20 cellular contexts compared by ENCODE assay signal in the genomic region with DNA sequence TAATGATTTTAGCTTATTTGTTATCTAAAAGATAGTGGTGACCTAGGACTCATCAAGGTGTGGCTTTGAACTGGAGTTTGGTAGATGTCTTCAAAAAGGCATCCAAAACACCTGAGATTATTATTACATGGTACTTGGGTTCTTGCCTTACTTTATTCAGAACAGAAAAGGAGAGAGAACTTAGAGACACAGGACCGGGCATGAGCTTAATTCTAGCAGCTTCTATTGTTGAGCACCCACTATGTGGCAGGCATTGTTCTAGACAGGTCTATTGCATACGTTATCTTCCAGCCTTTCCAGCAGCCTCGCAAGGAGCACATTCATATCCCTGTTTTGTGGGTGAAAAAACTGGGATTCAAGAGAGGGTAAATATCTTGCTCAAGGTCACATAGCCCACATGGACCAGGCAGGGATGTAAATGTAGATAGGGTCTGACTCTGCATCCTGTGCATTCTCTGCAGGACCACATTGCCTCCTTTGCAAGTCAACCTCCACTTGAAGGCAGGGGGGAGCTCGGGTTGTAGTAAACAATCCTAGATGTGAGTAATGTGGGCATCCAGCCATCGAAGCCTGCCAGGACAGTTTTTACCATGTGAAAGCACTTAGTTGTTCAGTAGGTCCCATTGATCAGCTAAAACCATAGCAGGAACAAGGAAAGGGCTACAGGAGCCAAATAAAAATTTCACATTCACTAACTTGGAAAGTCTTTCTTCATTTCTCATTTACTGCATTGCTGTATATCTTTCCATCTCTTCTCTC.
DNase-seq lines count a peak whose midpoint lies in the region; ATAC-seq and TF ChIP-seq lines count a peak whose summit lies in the region.
"Had no signal": no experiment of that assay in that cellular context is flagged by ENCODE, and none has a peak within 500 bp of the region (broad histone marks: within the 10 kb centered on the region; RNA-seq: fewer than 3 reads in every experiment).

No MANE protein-coding gene starts in this region.

- H3K79me1 ChIP-seq in mesenchymal stem cell (replicated peaks; ENCODE audit: low read length, poor library complexity, severe bottlenecking): no peaks in the 10 kb centered on the region

- DNase-seq in right cardiac atrium (peak in 2 of 3 donors; percentile 19 to 62), right atrium auricular region (ENCODE audit: low spot score) (no peak), epidermal melanocyte (ENCODE audit: insufficient read length, low spot score) (peak; percentile 31), mesenchymal stem cell (peak; percentile 9), thyroid gland (peak; percentile 39 to 60), amniotic stem cell (lab: John Stamatoyannopoulos, UW) (no peak), SW480 (ENCODE audit: low spot score) (no peak)
- DNase-seq: activated naive CD8-positive, alpha-beta T cell treated with anti-CD3 and anti-CD28 coated beads, Interleukin-2, amount 10 ng/mL, durations not matched to agents 7 days and 5 days; CD4-positive, CD25-positive, alpha-beta regulatory T cell; DND-41; HCEC 1CT; naive B cell; NCI-H1105; stimulated activated naive CD4-positive, alpha-beta T cell; upper lobe of left lung had no signal

- H2BK5ac ChIP-seq in mesenchymal stem cell (ENCODE audit: low read depth, low read length, poor library complexity, severe bottlenecking): no peak overlapping the region

- no peak overlapping the region for H2AK5ac ChIP-seq in mesenchymal stem cell (ENCODE audit: low read length, severe bottlenecking)

- WGBS in right cardiac atrium: 79% methylated on average over 5 of the region's 5 CpGs
- 91% methylated on average over 5 of the region's 5 CpGs for WGBS in mesenchymal stem cell
- WGBS in thyroid gland, 2 donors: 88 to 94% methylated on average over 4 to 5 of the region's 5 CpGs

- H3K27ac ChIP-seq in right cardiac atrium (ENCODE audit: low read length): no peak overlapping the region
- H3K27ac ChIP-seq in right atrium auricular region: no peak overlapping the region
- no peak overlapping the region for H3K27ac ChIP-seq in mesenchymal stem cell (ENCODE audit: low read length, poor library complexity, severe bottlenecking)
- no peak overlapping the region for H3K27ac ChIP-seq in thyroid gland
- H3K27ac ChIP-seq: A549, KMS-11, upper lobe of left lung had no signal

- H2BK12ac ChIP-seq in mesenchymal stem cell (ENCODE audit: low read length in 2 of 2): no peak overlapping the region

- H3K4ac ChIP-seq in mesenchymal stem cell (ENCODE audit: low read depth in 1 of 2, low read length in 2 of 2): no peak overlapping the region

- H2BK120ac ChIP-seq in mesenchymal stem cell (ENCODE audit: low read depth, low read length): no peak overlapping the region

- no peak overlapping the region for H3K4me2 ChIP-seq in mesenchymal stem cell (ENCODE audit: low read length, poor library complexity, severe bottlenecking)
- H3K4me2 ChIP-seq: A549, KMS-11 had no signal

- H3K18ac ChIP-seq in mesenchymal stem cell (ENCODE audit: low read depth in 1 of 2, low read length in 2 of 2): peak overlapping the region in 1 of 2 experiments; percentile 21

- H3K36me3 ChIP-seq in right atrium auricular region (no peaks in the 10 kb centered on the region), mesenchymal stem cell (ENCODE audit: control insufficient read depth in 1 of 2, insufficient read depth in 2 of 2, low read depth in 1 of 2, low read length in 2 of 2) (no peaks in the 10 kb centered on the region), thyroid gland (no peaks in the 10 kb centered on the region)
- H3K36me3 ChIP-seq: upper lobe of left lung had no signal

- H4K91ac ChIP-seq in mesenchymal stem cell (ENCODE audit: low read length): no peak overlapping the region

- H3K14ac ChIP-seq in mesenchymal stem cell (ENCODE audit: low read length in 2 of 2): no peak overlapping the region

- H3K27me3 ChIP-seq in right cardiac atrium (ENCODE audit: control insufficient read depth, insufficient read depth) (no peaks in the 10 kb centered on the region), right atrium auricular region (no peaks in the 10 kb centered on the region), mesenchymal stem cell (ENCODE audit: control insufficient read depth in 1 of 2, insufficient read depth in 1 of 2, low read length in 2 of 2) (peaks cover 0 to 19% of the 10 kb centered on the region in 2 experiments), thyroid gland (no peaks in the 10 kb centered on the region)
- H3K27me3 ChIP-seq: upper lobe of left lung had no signal

- intact Hi-C loops in right cardiac atrium (cut with DNase I) (no loop called here), thyroid gland (cut with DNase I) (no loop called here)

- no peaks in the 10 kb centered on the region for H3K4me1 ChIP-seq in right cardiac atrium (ENCODE audit: control insufficient read depth, insufficient read depth, low read length)
- H3K4me1 ChIP-seq in right atrium auricular region: no peaks in the 10 kb centered on the region
- H3K4me1 ChIP-seq in mesenchymal stem cell (ENCODE audit: control insufficient read depth, insufficient read depth, low read depth, low read length): no peaks in the 10 kb centered on the region
- H3K4me1 ChIP-seq in thyroid gland: no peaks in the 10 kb centered on the region
- H3K4me1 ChIP-seq: upper lobe of left lung had no signal

- no peak for ATAC-seq in right cardiac atrium
- ATAC-seq in HG03108 (IDR thresholded peaks at IDR 0.05; ENCODE audit: unreplicated experiment): no peak
- ATAC-seq: A549; activated CD4-positive, CD25-positive, alpha-beta regulatory T cell treated with anti-CD3 and anti-CD28 coated beads, Interleukin-2, amount 50 U/mL, for 24 hours; esophagus mucosa had no signal

- H3K4me3 ChIP-seq in right cardiac atrium (ENCODE audit: low read length): no peak overlapping the region
- no peak overlapping the region for H3K4me3 ChIP-seq in right atrium auricular region
- H3K4me3 ChIP-seq in mesenchymal stem cell (ENCODE audit: insufficient read depth in 1 of 2, low read depth in 1 of 2, low read length in 2 of 2): no peak overlapping the region
- H3K4me3 ChIP-seq in thyroid gland (replicated peaks in 1 of 3): no peak overlapping the region
- H3K4me3 ChIP-seq: A549, upper lobe of left lung had no signal

- TF ChIP-seq CTCF in right atrium auricular region (IDR thresholded peaks at IDR 0.05) (no peak), thyroid gland (IDR thresholded peaks at IDR 0.05) (no peak)

- H3K9me3 ChIP-seq in right cardiac atrium (ENCODE audit: control insufficient read depth, low read length): no peaks in the 10 kb centered on the region
- H3K9me3 ChIP-seq in right atrium auricular region: no peaks in the 10 kb centered on the region
- H3K9me3 ChIP-seq in mesenchymal stem cell (ENCODE audit: control insufficient read depth, low read length): no peaks in the 10 kb centered on the region
- H3K9me3 ChIP-seq in thyroid gland: no peaks in the 10 kb centered on the region
- H3K9me3 ChIP-seq: A549, upper lobe of left lung had no signal

- H2AFZ ChIP-seq in mesenchymal stem cell (ENCODE audit: low read depth, low read length): no peak overlapping the region

- H4K8ac ChIP-seq in mesenchymal stem cell (ENCODE audit: low read length): no peak overlapping the region

- no peak overlapping the region for H3K23ac ChIP-seq in mesenchymal stem cell (ENCODE audit: low read length in 2 of 2)

- H2BK15ac ChIP-seq in mesenchymal stem cell (ENCODE audit: low read depth, poor library complexity, severe bottlenecking): no peak overlapping the region

- H3K9ac ChIP-seq in mesenchymal stem cell (ENCODE audit: low read length): no peak overlapping the region
- H3K9ac ChIP-seq: KMS-11 had no signal

- no peak for TF ChIP-seq POLR2A in thyroid gland (IDR thresholded peaks at IDR 0.05)

Comparison
In these comparisons a context has a peak if more than half of its experiments do, and no peak if none do; other contexts are left out.
1. DNase-seq: peak in right cardiac atrium (2 of 3), epidermal melanocyte (single experiment), mesenchymal stem cell (single experiment) and thyroid gland (2 of 2); none in right atrium auricular region (single experiment), amniotic stem cell (single experiment) and SW480 (single experiment).